Comparison of ENCODE assay signal across 1 cellular context in the genomic region with DNA sequence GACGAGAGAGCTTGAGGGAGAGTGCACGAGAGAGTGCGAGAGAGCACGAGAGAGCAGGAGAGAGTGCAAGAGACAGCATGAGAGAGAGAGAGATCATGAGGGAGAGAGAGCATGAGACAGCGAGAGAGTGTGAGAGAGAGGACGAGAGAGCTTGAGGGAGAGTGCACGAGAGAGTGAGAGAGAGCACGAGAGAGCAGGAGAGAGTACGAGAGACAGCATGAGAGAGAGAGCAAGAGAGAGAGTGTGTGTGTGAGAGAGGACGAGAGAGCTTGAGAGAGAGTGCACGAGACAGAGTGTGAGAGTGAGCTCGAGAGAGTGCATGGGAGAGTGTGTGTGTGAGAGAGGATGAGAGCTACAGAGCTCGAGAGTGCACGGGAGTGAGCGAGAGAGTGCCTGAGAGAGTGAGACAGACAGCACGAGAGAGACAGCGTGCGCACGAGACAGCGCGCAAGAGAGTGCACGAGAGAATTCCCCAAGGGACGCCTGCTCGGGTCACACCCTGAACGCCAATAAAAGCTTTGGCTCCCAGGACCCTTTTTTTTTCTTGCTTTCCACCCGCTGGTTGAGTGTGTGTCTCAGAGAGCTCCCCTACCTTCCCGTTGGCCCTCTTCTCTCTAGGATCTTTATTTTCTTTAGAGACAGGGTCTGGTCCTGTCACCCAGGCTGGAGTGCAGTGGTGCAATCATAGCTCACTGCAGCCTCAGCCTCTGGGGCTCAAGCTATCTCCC.
TF ChIP-seq lines count a peak whose summit lies in the region.

No MANE protein-coding gene starts in this region.

TF ChIP-seq in GM12878, 131 proteins besides CTCF, POLR2A, EP300 and RAD21 (continued from another document and continues in another):
- TF ChIP-seq, protein P1, sequence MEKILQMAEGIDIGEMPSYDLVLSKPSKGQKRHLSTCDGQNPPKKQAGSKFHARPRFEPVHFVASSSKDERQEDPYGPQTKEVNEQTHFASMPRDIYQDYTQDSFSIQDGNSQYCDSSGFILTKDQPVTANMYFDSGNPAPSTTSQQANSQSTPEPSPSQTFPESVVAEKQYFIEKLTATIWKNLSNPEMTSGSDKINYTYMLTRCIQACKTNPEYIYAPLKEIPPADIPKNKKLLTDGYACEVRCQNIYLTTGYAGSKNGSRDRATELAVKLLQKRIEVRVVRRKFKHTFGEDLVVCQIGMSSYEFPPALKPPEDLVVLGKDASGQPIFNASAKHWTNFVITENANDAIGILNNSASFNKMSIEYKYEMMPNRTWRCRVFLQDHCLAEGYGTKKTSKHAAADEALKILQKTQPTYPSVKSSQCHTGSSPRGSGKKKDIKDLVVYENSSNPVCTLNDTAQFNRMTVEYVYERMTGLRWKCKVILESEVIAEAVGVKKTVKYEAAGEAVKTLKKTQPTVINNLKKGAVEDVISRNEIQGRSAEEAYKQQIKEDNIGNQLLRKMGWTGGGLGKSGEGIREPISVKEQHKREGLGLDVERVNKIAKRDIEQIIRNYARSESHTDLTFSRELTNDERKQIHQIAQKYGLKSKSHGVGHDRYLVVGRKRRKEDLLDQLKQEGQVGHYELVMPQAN (conservative IDR thresholded peaks at IDR 0.05) = peak; percentile 45; the same call in 1 of the 2 replicates
- TF ChIP-seq YBX1 (IDR thresholded peaks at IDR 0.05) = 0 out of 2 replicates have a peak, but pooled peaks have one; percentile 82
- no peak for TF ChIP-seq NFXL1 (IDR thresholded peaks at IDR 0.05; ENCODE audit: borderline replicate concordance)
- TF ChIP-seq NRF1 (conservative IDR thresholded peaks at IDR 0.05; ENCODE audit: low read depth, low read length) = no peak
- TF ChIP-seq ZNF274 (IDR thresholded peaks at IDR 0.05; ENCODE audit: insufficient read depth, insufficient read length) = no peak
- peak; percentile 36; the same call in 1 of the 2 replicates for TF ChIP-seq MTA2 (IDR thresholded peaks at IDR 0.05; ENCODE audit: low read depth)
- no peak for TF ChIP-seq EED (IDR thresholded peaks at IDR 0.05; ENCODE audit: low read depth)
- TF ChIP-seq, protein P2, sequence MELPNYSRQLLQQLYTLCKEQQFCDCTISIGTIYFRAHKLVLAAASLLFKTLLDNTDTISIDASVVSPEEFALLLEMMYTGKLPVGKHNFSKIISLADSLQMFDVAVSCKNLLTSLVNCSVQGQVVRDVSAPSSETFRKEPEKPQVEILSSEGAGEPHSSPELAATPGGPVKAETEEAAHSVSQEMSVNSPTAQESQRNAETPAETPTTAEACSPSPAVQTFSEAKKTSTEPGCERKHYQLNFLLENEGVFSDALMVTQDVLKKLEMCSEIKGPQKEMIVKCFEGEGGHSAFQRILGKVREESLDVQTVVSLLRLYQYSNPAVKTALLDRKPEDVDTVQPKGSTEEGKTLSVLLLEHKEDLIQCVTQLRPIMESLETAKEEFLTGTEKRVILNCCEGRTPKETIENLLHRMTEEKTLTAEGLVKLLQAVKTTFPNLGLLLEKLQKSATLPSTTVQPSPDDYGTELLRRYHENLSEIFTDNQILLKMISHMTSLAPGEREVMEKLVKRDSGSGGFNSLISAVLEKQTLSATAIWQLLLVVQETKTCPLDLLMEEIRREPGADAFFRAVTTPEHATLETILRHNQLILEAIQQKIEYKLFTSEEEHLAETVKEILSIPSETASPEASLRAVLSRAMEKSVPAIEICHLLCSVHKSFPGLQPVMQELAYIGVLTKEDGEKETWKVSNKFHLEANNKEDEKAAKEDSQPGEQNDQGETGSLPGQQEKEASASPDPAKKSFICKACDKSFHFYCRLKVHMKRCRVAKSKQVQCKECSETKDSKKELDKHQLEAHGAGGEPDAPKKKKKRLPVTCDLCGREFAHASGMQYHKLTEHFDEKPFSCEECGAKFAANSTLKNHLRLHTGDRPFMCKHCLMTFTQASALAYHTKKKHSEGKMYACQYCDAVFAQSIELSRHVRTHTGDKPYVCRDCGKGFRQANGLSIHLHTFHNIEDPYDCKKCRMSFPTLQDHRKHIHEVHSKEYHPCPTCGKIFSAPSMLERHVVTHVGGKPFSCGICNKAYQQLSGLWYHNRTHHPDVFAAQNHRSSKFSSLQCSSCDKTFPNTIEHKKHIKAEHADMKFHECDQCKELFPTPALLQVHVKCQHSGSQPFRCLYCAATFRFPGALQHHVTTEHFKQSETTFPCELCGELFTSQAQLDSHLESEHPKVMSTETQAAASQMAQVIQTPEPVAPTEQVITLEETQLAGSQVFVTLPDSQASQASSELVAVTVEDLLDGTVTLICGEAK (IDR thresholded peaks at IDR 0.05; ENCODE audit: borderline replicate concordance) = no peak
- peak; percentile 70 for TF ChIP-seq TARDBP (IDR thresholded peaks at IDR 0.05; ENCODE audit: borderline replicate concordance)
- TF ChIP-seq EZH2 (IDR thresholded peaks at IDR 0.05; ENCODE audit: borderline replicate concordance, control insufficient read depth, low read depth, low read length) = no peak
- TF ChIP-seq POU2F2 (IDR thresholded peaks at IDR 0.05; ENCODE audit: borderline replicate concordance, low read depth, low read length) = 0 out of 3 replicates have a peak, but pooled peaks have one; percentile 50
- TF ChIP-seq POLR2AphosphoS2 (IDR thresholded peaks at IDR 0.05; ENCODE audit: low read depth, low read length) = peak; percentile 37; the same call in 1 of the 2 replicates
- TF ChIP-seq WRNIP1 (IDR thresholded peaks at IDR 0.05; ENCODE audit: borderline replicate concordance, low read depth, low read length) = 0 out of 2 replicates have a peak, but pooled peaks have one; percentile 46
- 0 out of 2 replicates have a peak, but pooled peaks have one; percentile 7 for TF ChIP-seq YY1 (IDR thresholded peaks at IDR 0.05; ENCODE audit: low read depth, low read length)
- TF ChIP-seq TCF12 (IDR thresholded peaks at IDR 0.05; ENCODE audit: low read depth, low read length) = peak; percentile 72
- no peak; the same call in 1 of the 2 replicates for TF ChIP-seq PML (IDR thresholded peaks at IDR 0.05; ENCODE audit: low read length)
- peak; percentile 100 for TF ChIP-seq BHLHE40 (IDR thresholded peaks at IDR 0.05; ENCODE audit: borderline replicate concordance in 1 of 2, low read depth in 2 of 2, low read length in 1 of 2)
- no peak for TF ChIP-seq SUZ12 (IDR thresholded peaks at IDR 0.05; ENCODE audit: unreplicated experiment)
- TF ChIP-seq IKZF1 (conservative IDR thresholded peaks at IDR 0.05) = peak; percentile 49; the same call in 1 of the 2 replicates
- TF ChIP-seq, protein P3, sequence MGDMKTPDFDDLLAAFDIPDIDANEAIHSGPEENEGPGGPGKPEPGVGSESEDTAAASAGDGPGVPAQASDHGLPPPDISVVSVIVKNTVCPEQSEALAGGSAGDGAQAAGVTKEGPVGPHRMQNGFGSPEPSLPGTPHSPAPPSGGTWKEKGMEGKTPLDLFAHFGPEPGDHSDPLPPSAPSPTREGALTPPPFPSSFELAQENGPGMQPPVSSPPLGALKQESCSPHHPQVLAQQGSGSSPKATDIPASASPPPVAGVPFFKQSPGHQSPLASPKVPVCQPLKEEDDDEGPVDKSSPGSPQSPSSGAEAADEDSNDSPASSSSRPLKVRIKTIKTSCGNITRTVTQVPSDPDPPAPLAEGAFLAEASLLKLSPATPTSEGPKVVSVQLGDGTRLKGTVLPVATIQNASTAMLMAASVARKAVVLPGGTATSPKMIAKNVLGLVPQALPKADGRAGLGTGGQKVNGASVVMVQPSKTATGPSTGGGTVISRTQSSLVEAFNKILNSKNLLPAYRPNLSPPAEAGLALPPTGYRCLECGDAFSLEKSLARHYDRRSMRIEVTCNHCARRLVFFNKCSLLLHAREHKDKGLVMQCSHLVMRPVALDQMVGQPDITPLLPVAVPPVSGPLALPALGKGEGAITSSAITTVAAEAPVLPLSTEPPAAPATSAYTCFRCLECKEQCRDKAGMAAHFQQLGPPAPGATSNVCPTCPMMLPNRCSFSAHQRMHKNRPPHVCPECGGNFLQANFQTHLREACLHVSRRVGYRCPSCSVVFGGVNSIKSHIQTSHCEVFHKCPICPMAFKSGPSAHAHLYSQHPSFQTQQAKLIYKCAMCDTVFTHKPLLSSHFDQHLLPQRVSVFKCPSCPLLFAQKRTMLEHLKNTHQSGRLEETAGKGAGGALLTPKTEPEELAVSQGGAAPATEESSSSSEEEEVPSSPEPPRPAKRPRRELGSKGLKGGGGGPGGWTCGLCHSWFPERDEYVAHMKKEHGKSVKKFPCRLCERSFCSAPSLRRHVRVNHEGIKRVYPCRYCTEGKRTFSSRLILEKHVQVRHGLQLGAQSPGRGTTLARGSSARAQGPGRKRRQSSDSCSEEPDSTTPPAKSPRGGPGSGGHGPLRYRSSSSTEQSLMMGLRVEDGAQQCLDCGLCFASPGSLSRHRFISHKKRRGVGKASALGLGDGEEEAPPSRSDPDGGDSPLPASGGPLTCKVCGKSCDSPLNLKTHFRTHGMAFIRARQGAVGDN (IDR thresholded peaks at IDR 0.05) = peak; percentile 84
- peak; percentile 96; the same call in 1 of the 2 replicates for TF ChIP-seq NBN (IDR thresholded peaks at IDR 0.05)
- peak; percentile 97 for TF ChIP-seq POLR2AphosphoS5 (IDR thresholded peaks at IDR 0.05; ENCODE audit: low read length)
- no peak; the same call in 1 of the 2 replicates for TF ChIP-seq SMARCA5 (IDR thresholded peaks at IDR 0.05)
- TF ChIP-seq FOXK2 (IDR thresholded peaks at IDR 0.05) = no peak
- TF ChIP-seq, protein P4, sequence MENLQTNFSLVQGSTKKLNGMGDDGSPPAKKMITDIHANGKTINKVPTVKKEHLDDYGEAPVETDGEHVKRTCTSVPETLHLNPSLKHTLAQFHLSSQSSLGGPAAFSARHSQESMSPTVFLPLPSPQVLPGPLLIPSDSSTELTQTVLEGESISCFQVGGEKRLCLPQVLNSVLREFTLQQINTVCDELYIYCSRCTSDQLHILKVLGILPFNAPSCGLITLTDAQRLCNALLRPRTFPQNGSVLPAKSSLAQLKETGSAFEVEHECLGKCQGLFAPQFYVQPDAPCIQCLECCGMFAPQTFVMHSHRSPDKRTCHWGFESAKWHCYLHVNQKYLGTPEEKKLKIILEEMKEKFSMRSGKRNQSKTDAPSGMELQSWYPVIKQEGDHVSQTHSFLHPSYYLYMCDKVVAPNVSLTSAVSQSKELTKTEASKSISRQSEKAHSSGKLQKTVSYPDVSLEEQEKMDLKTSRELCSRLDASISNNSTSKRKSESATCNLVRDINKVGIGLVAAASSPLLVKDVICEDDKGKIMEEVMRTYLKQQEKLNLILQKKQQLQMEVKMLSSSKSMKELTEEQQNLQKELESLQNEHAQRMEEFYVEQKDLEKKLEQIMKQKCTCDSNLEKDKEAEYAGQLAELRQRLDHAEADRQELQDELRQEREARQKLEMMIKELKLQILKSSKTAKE (IDR thresholded peaks at IDR 0.05; ENCODE audit: low read depth, poor library complexity, severe bottlenecking) = peak; percentile 78
- TF ChIP-seq CBX5 (IDR thresholded peaks at IDR 0.05; ENCODE audit: low read depth) = no peak
- TF ChIP-seq JUNB (IDR thresholded peaks at IDR 0.05) = no peak
- TF ChIP-seq RELA (IDR thresholded peaks at IDR 0.05; ENCODE audit: borderline replicate concordance, partially characterized antibody) = no peak
- no peak for TF ChIP-seq ASH2L (IDR thresholded peaks at IDR 0.05; ENCODE audit: borderline replicate concordance, low read depth)
- peak; percentile 100 for TF ChIP-seq HDGF (IDR thresholded peaks at IDR 0.05)
- TF ChIP-seq, protein P5, sequence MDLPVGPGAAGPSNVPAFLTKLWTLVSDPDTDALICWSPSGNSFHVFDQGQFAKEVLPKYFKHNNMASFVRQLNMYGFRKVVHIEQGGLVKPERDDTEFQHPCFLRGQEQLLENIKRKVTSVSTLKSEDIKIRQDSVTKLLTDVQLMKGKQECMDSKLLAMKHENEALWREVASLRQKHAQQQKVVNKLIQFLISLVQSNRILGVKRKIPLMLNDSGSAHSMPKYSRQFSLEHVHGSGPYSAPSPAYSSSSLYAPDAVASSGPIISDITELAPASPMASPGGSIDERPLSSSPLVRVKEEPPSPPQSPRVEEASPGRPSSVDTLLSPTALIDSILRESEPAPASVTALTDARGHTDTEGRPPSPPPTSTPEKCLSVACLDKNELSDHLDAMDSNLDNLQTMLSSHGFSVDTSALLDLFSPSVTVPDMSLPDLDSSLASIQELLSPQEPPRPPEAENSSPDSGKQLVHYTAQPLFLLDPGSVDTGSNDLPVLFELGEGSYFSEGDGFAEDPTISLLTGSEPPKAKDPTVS (IDR thresholded peaks at IDR 0.05; ENCODE audit: low read depth, low read length) = peak; percentile 69; the same call in 1 of the 2 replicates
- TF ChIP-seq ZNF384 (IDR thresholded peaks at IDR 0.05; ENCODE audit: borderline replicate concordance, low read depth, low read length) = peak; percentile 70
- peak; percentile 99 for TF ChIP-seq MEF2B (IDR thresholded peaks at IDR 0.05; ENCODE audit: partially characterized antibody, poor library complexity, severe bottlenecking)
- no peak for TF ChIP-seq SMC3 (IDR thresholded peaks at IDR 0.05; ENCODE audit: borderline replicate concordance, low read length)
- TF ChIP-seq PAX5 (IDR thresholded peaks at IDR 0.05; ENCODE audit: borderline replicate concordance, low read depth, low read length) = peak; percentile 75; the same call in 1 of the 2 replicates
- TF ChIP-seq BACH1 (IDR thresholded peaks at IDR 0.05; ENCODE audit: borderline replicate concordance) = peak; percentile 74; the same call in 1 of the 2 replicates
- TF ChIP-seq MYC (IDR thresholded peaks at IDR 0.05; ENCODE audit: insufficient read depth, insufficient read length, insufficient replicate concordance, low read length, severe bottlenecking) = peak; percentile 59
- TF ChIP-seq, protein P6, sequence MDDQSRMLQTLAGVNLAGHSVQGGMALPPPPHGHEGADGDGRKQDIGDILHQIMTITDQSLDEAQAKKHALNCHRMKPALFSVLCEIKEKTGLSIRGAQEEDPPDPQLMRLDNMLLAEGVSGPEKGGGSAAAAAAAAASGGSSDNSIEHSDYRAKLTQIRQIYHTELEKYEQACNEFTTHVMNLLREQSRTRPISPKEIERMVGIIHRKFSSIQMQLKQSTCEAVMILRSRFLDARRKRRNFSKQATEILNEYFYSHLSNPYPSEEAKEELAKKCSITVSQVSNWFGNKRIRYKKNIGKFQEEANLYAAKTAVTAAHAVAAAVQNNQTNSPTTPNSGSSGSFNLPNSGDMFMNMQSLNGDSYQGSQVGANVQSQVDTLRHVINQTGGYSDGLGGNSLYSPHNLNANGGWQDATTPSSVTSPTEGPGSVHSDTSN (IDR thresholded peaks at IDR 0.05; ENCODE audit: insufficient replicate concordance, low read depth, low read length) = no peak
- TF ChIP-seq, protein P7, sequence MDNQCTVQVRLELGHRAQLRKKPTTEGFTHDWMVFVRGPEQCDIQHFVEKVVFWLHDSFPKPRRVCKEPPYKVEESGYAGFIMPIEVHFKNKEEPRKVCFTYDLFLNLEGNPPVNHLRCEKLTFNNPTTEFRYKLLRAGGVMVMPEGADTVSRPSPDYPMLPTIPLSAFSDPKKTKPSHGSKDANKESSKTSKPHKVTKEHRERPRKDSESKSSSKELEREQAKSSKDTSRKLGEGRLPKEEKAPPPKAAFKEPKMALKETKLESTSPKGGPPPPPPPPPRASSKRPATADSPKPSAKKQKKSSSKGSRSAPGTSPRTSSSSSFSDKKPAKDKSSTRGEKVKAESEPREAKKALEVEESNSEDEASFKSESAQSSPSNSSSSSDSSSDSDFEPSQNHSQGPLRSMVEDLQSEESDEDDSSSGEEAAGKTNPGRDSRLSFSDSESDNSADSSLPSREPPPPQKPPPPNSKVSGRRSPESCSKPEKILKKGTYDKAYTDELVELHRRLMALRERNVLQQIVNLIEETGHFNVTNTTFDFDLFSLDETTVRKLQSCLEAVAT (IDR thresholded peaks at IDR 0.05) = peak; percentile 94; the same call in 1 of the 2 replicates
- 0 out of 2 replicates have a peak, but pooled peaks have one; percentile 9 for TF ChIP-seq BMI1 (IDR thresholded peaks at IDR 0.05; ENCODE audit: borderline replicate concordance)
- TF ChIP-seq MXI1 (IDR thresholded peaks at IDR 0.05; ENCODE audit: low read depth, low read length) = peak; percentile 77
- no peak for TF ChIP-seq RAD51 (IDR thresholded peaks at IDR 0.05)
- no peak for TF ChIP-seq NFYA (IDR thresholded peaks at IDR 0.05; ENCODE audit: borderline replicate concordance, low read depth, low read length)
- no peak for TF ChIP-seq DPF2 (IDR thresholded peaks at IDR 0.05)
- TF ChIP-seq ZNF217 (IDR thresholded peaks at IDR 0.05) = 0 out of 2 replicates have a peak, but pooled peaks have one; percentile 20
